In genomic region chr6:68343901-68344300, GRCh38 we compare ENCODE assay signal across 8 cellular contexts.
A peak's percentile ranks its signal among the peaks of the same experiment; 100 is the strongest.
DNase-seq lines count a peak whose midpoint lies in the region; ATAC-seq and TF ChIP-seq lines count a peak whose summit lies in the region.

No MANE protein-coding gene starts in this region.

- ATAC-seq in GM19397 (IDR thresholded peaks at IDR 0.05; ENCODE audit: unreplicated experiment) (peak; percentile 78), GM21526 (IDR thresholded peaks at IDR 0.05; ENCODE audit: low FRiP score, unreplicated experiment) (no peak)

- H3K27ac Mint-ChIP-seq in neural crest cell (ENCODE audit: unreplicated experiment): no peak overlapping the region

- DNase-seq in COR-L47 (lab: John Stamatoyannopoulos, UW) (peak; percentile 83), HK-2 (ENCODE audit: unreplicated experiment) (peak; percentile 42), NCI-H526 (lab: John Stamatoyannopoulos, UW) (peak; percentile 42 to 60), brain pericyte (ENCODE audit: low read depth, low spot score) (peak; percentile 3), neural crest cell (ENCODE audit: low read depth, low spot score) (peak; percentile 22)
- no peak for DNase-seq in stimulated activated CD4-positive, alpha-beta T cell treated with anti-CD3 and anti-CD28 coated beads, Interleukin-2, amount 100 ng/mL, for 48 hours

- H3K27me3 Mint-ChIP-seq in neural crest cell (ENCODE audit: low read depth): no peaks in the 10 kb centered on the region

- H3K4me1 Mint-ChIP-seq in neural crest cell: no peaks in the 10 kb centered on the region

- H3K9me3 Mint-ChIP-seq in neural crest cell: no peaks in the 10 kb centered on the region

- TF ChIP-seq CTCF in neural crest cell (conservative IDR thresholded peaks at IDR 0.05): peak; percentile 66

- H3K36me3 Mint-ChIP-seq in neural crest cell (ENCODE audit: low read depth): no peaks in the 10 kb centered on the region

- no peak overlapping the region for H3K4me3 Mint-ChIP-seq in neural crest cell

Comparison
In these comparisons a context has a peak if more than half of its experiments do, and no peak if none do; other contexts are left out.
1. DNase-seq: peak in COR-L47 (single experiment), HK-2 (single experiment), NCI-H526 (2 of 2), brain pericyte (single experiment) and neural crest cell (single experiment); none in stimulated activated CD4-positive, alpha-beta T cell treated with anti-CD3 and anti-CD28 coated beads, Interleukin-2, amount 100 ng/mL, for 48 hours (0 of 2).